Comparison of ENCODE assay signal across 19 cellular contexts in genomic region chr17:2694381-2695242, GRCh38. TPM values are rescaled to one million over a fixed set of nuclear protein-coding genes. Genes with fewer than 3 reads are reported as not detected.
DNase-seq lines count a peak whose midpoint lies in the region; TF ChIP-seq lines count a peak whose summit lies in the region.
"Had no signal": no experiment of that assay in that cellular context is flagged by ENCODE, and none has a peak within 500 bp of the region (broad histone marks: within the 10 kb centered on the region; RNA-seq: fewer than 3 reads in every experiment).

No MANE protein-coding gene starts in this region.

- no peaks in the 10 kb centered on the region for H3K9me3 Mint-ChIP-seq in activated CD4-positive, alpha-beta T cell treated with anti-CD3 and anti-CD28 coated beads, Interleukin-2, amount 10 ng/mL, durations not matched to agents 24 days and 14 days
- H3K9me3 Mint-ChIP-seq in endodermal cell, result no peaks in the 10 kb centered on the region
- H3K9me3 Mint-ChIP-seq in osteocyte (ENCODE audit: unreplicated experiment), result no peaks in the 10 kb centered on the region
- H3K9me3 Mint-ChIP-seq: activated naive CD8-positive, alpha-beta T cell treated with anti-CD3 and anti-CD28 coated beads for 36 hours had no signal

- no peaks in the 10 kb centered on the region for H3K27me3 Mint-ChIP-seq in activated CD4-positive, alpha-beta T cell treated with anti-CD3 and anti-CD28 coated beads, Interleukin-2, amount 10 ng/mL, durations not matched to agents 24 days and 14 days
- H3K27me3 Mint-ChIP-seq in endodermal cell (ENCODE audit: insufficient read depth) (no peaks in the 10 kb centered on the region), osteocyte (ENCODE audit: unreplicated experiment) (no peaks in the 10 kb centered on the region)
- H3K27me3 Mint-ChIP-seq: activated naive CD8-positive, alpha-beta T cell treated with anti-CD3 and anti-CD28 coated beads for 36 hours had no signal

- H3K4me3 Mint-ChIP-seq in activated CD4-positive, alpha-beta T cell treated with anti-CD3 and anti-CD28 coated beads, Interleukin-2, amount 10 ng/mL, durations not matched to agents 24 days and 14 days, result no peak overlapping the region
- no peak overlapping the region for H3K4me3 Mint-ChIP-seq in endodermal cell
- no peak overlapping the region for H3K4me3 Mint-ChIP-seq in osteocyte (ENCODE audit: unreplicated experiment)
- H3K4me3 Mint-ChIP-seq: activated naive CD8-positive, alpha-beta T cell treated with anti-CD3 and anti-CD28 coated beads for 36 hours had no signal

- no peaks in the 10 kb centered on the region for H3K27me3 ChIP-seq in endodermal cell (ENCODE audit: control insufficient read depth, insufficient read depth, low read length, poor library complexity, severe bottlenecking)
- H3K27me3 ChIP-seq in esophagus squamous epithelium, result no peaks in the 10 kb centered on the region
- H3K27me3 ChIP-seq: suprapubic skin had no signal

- DNase-seq in activated CD4-positive, alpha-beta T cell treated with anti-CD3 and anti-CD28 coated beads for 1 hour, result peak; percentile 0
- no peak for DNase-seq in activated CD4-positive, alpha-beta T cell treated with anti-CD3 and anti-CD28 coated beads, Interleukin-2, amount 10 ng/mL, durations not matched to agents 24 days and 14 days
- DNase-seq in GM10266 (ENCODE audit: extremely low spot score) (peak; percentile 27), endodermal cell (peak; percentile 43), osteocyte (ENCODE audit: extremely low spot score, unreplicated experiment) (peak; percentile 78), esophagus squamous epithelium (lab: John Stamatoyannopoulos, UW) (no peak), cortex of kidney (lab: John Stamatoyannopoulos, UW) (no peak), COLO668 (lab: John Stamatoyannopoulos, UW; ENCODE audit: unreplicated experiment) (no peak)
- DNase-seq: activated CD4-positive, CD25-positive, alpha-beta regulatory T cell treated with anti-CD3 and anti-CD28 coated beads, Interleukin-2, amount 50 U/mL, for 72 hours; activated naive CD8-positive, alpha-beta T cell treated with anti-CD3 and anti-CD28 coated beads for 36 hours; GF-D8; NCI-H1417; NCI-H774; PC-3; stimulated activated CD4-positive, alpha-beta T cell treated with anti-CD3 and anti-CD28 coated beads, Interleukin-4, amount 100 ng/mL, for 24 hours had no signal

- H3K4me1 ChIP-seq in endodermal cell (ENCODE audit: control insufficient read depth, insufficient read depth, low read length), result no peaks in the 10 kb centered on the region
- H3K4me1 ChIP-seq in esophagus squamous epithelium, result peaks cover 0 to 13% (median 0%) of the 10 kb centered on the region in 3 donors

- intact Hi-C loops in activated CD4-positive, alpha-beta T cell treated with anti-CD3 and anti-CD28 coated beads, Interleukin-2, amount 10 ng/mL, durations not matched to agents 24 days and 14 days (cut with micrococcal nuclease), result no loop called here
- intact Hi-C loops in esophagus squamous epithelium (cut with DNase I), result no loop called here

- no peak overlapping the region for H3K9ac ChIP-seq in endodermal cell (ENCODE audit: extremely low read depth, low read length, poor library complexity, severe bottlenecking)

- H3K27ac Mint-ChIP-seq in activated CD4-positive, alpha-beta T cell treated with anti-CD3 and anti-CD28 coated beads, Interleukin-2, amount 10 ng/mL, durations not matched to agents 24 days and 14 days, result no peak overlapping the region
- H3K27ac Mint-ChIP-seq in endodermal cell (no peak overlapping the region), osteocyte (ENCODE audit: unreplicated experiment) (no peak overlapping the region)
- H3K27ac Mint-ChIP-seq: activated naive CD8-positive, alpha-beta T cell treated with anti-CD3 and anti-CD28 coated beads for 36 hours had no signal

- H3K36me3 ChIP-seq in endodermal cell (ENCODE audit: control insufficient read depth, insufficient read depth, low read length) (peaks cover 12% of the 10 kb centered on the region), esophagus squamous epithelium (peaks cover 57 to 100% (median 57%) of the 10 kb centered on the region in 3 donors)

- H3K4me1 Mint-ChIP-seq in activated CD4-positive, alpha-beta T cell treated with anti-CD3 and anti-CD28 coated beads, Interleukin-2, amount 10 ng/mL, durations not matched to agents 24 days and 14 days, result no peaks in the 10 kb centered on the region
- H3K4me1 Mint-ChIP-seq in endodermal cell (no peaks in the 10 kb centered on the region), osteocyte (ENCODE audit: unreplicated experiment) (no peaks in the 10 kb centered on the region)
- H3K4me1 Mint-ChIP-seq: activated naive CD8-positive, alpha-beta T cell treated with anti-CD3 and anti-CD28 coated beads for 36 hours had no signal

- TF ChIP-seq CTCF in GM10266 (IDR thresholded peaks at IDR 0.05; ENCODE audit: control insufficient read depth, insufficient read depth, low read depth, missing control alignments) (no peak), endodermal cell (conservative IDR thresholded peaks at IDR 0.05) (no peak), osteocyte (IDR thresholded peaks at IDR 0.05) (no peak), esophagus squamous epithelium (IDR thresholded peaks at IDR 0.05) (no peak)

- TF ChIP-seq POLR2A in esophagus squamous epithelium (IDR thresholded peaks at IDR 0.05), result no peak

- 93 to 98% methylated on average over 25 to 42 of the region's 42 CpGs for WGBS in endodermal cell (ENCODE audit: insufficient coverage in 1 of 2, insufficient read length in 1 of 2), 2 experiments
- 80 to 96% methylated on average over 2 to 11 of the region's 42 CpGs for WGBS in esophagus squamous epithelium, 2 donors

- H3K4me3 ChIP-seq in endodermal cell (ENCODE audit: low read length) (no peak overlapping the region), esophagus squamous epithelium (no peak overlapping the region)
- H3K4me3 ChIP-seq: suprapubic skin had no signal

- H3K27ac ChIP-seq in endodermal cell (ENCODE audit: low read depth, low read length) (no peak overlapping the region), esophagus squamous epithelium (no peak overlapping the region)
- H3K27ac ChIP-seq: C4-2B, suprapubic skin had no signal

- peaks cover 20% of the 10 kb centered on the region for H3K36me3 Mint-ChIP-seq in activated CD4-positive, alpha-beta T cell treated with anti-CD3 and anti-CD28 coated beads, Interleukin-2, amount 10 ng/mL, durations not matched to agents 24 days and 14 days (ENCODE audit: low read depth)
- peaks cover 23% of the 10 kb centered on the region for H3K36me3 Mint-ChIP-seq in endodermal cell (ENCODE audit: low read depth)
- peaks cover 2% of the 10 kb centered on the region for H3K36me3 Mint-ChIP-seq in osteocyte (ENCODE audit: unreplicated experiment)

- H3K9me3 ChIP-seq in endodermal cell (ENCODE audit: control insufficient read depth, low read length) (no peaks in the 10 kb centered on the region), esophagus squamous epithelium (no peaks in the 10 kb centered on the region)
- H3K9me3 ChIP-seq: suprapubic skin had no signal

RNA-seq across cellular contexts. Expression of gene CLUH, which starts 17.0 kb away (rescaled TPM):
- total RNA-seq in activated CD4-positive, alpha-beta T cell treated with anti-CD3 and anti-CD28 coated beads, Interleukin-2, amount 10 ng/mL, durations not matched to agents 24 days and 14 days, result 178 and 193 TPM in 2 replicates
- total RNA-seq in endodermal cell (10 to 100 TPM; 55.5 to 61.8 TPM), osteocyte (47.0 and 49.4 TPM in 2 replicates), esophagus squamous epithelium (100 to 1,000 TPM in 3 of 4 donors, 10 to 100 TPM in 1; 89.2 to 164 (median 136) TPM)
- 27.4 TPM for polyA plus RNA-seq in endodermal cell (2013, experiment 1 of 2)
- 21.7 TPM for polyA plus RNA-seq in endodermal cell (2013, experiment 2 of 2)

RNA-seq across cellular contexts. Expression of gene CCDC92B, which starts 54.8 kb away (rescaled TPM):
- total RNA-seq in activated CD4-positive, alpha-beta T cell treated with anti-CD3 and anti-CD28 coated beads, Interleukin-2, amount 10 ng/mL, durations not matched to agents 24 days and 14 days, result 0.14 TPM in 2 replicates
- total RNA-seq in endodermal cell (1 to 10 TPM; 4.3 to 5.8 TPM), osteocyte (not detected in 2 replicates), esophagus squamous epithelium (under 1 TPM in 3 of 4 donors, not detected in 1; 0.15 to 0.57 (median 0.35) TPM)
- polyA plus RNA-seq in endodermal cell (2013, experiment 1 of 2), result 1.2 TPM
- 0.87 TPM for polyA plus RNA-seq in endodermal cell (2013, experiment 2 of 2)
- total RNA-seq: A172; activated naive CD8-positive, alpha-beta T cell treated with anti-CD3 and anti-CD28 coated beads for 36 hours; PC-3; skeletal muscle tissue had no signal

Comparison
In these comparisons a context has a peak if more than half of its experiments do, and no peak if none do; other contexts are left out.
1. DNase-seq: peak in activated CD4-positive, alpha-beta T cell treated with anti-CD3 and anti-CD28 coated beads for 1 hour (single experiment), GM10266 (single experiment), endodermal cell (single experiment) and osteocyte (single experiment); none in activated CD4-positive, alpha-beta T cell treated with anti-CD3 and anti-CD28 coated beads, Interleukin-2, amount 10 ng/mL, durations not matched to agents 24 days and 14 days (single experiment), esophagus squamous epithelium (single experiment), cortex of kidney (single experiment) and COLO668 (single experiment).